In the genomic region with DNA sequence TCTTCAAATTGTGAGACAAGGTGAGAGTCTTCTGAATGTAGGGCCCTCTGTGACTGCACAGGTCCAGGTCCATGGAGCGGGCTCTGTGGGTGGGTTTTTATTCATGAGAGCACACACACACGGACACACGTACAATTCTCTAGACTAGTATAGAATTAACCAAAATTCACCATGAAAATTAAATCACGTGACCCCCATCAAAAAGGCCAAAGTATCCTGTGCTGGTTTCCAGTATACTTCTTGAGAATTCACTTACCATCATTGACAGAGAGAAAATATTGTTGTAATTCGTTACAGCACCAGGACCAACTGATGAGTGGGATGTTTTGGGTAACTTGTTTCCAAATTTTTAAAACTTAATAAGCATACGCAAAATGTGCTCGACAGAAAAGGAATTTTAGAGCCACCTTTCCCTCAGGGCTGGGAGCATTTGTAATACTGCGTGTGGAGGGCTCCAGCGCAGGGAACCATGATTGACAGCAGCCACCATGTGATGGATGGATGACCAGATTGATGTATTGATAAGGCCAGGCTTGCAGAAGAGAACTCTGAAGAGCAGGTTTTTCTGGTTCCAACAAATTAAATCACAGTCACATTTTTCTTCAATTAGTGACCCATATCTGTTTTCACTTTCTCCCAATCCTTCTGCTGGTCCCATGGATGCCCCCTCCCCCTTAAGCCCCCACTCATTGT, we compare ENCODE assay signal across 18 cellular contexts. TPM values are rescaled to one million over a fixed set of nuclear protein-coding genes. Genes with fewer than 3 reads are reported as not detected.
DNase-seq lines count a peak whose midpoint lies in the region; ATAC-seq, FAIRE-seq and TF ChIP-seq lines count a peak whose summit lies in the region.
"Had no signal": no experiment of that assay in that cellular context is flagged by ENCODE, and none has a peak within 500 bp of the region (broad histone marks: within the 10 kb centered on the region; RNA-seq: fewer than 3 reads in every experiment).

No MANE protein-coding gene starts in this region.

- no peaks in the 10 kb centered on the region for H3K9me3 ChIP-seq in OCI-LY1 (ENCODE audit: low read length)

- H3K4me2 ChIP-seq in OCI-LY1 (ENCODE audit: low read length): peak overlapping the region; percentile 28; the same call in 1 of the 2 replicates

- H3K27me3 Mint-ChIP-seq in stimulated activated memory B cell treated with anti-CD40 and anti-IgM and Interleukin-4, amounts not matched to agents 10 μg/mL and 1 μg/mL and 100 μg/mL, for 72 hours: no peaks in the 10 kb centered on the region
- H3K27me3 Mint-ChIP-seq in activated naive CD4-positive, alpha-beta T cell treated with anti-CD3 and anti-CD28 coated beads, Interleukin-2, amount 10 ng/mL, durations not matched to agents 7 days and 5 days: peaks cover 3% of the 10 kb centered on the region

- TF ChIP-seq POLR2A in GM12891 (IDR thresholded peaks at IDR 0.05; ENCODE audit: low read depth, low read length): no peak

- CTCF ChIA-PET in activated naive CD4-positive, alpha-beta T cell treated with anti-CD3 and anti-CD28 coated beads, Interleukin-2, amount 10 ng/mL, durations not matched to agents 7 days and 5 days (lab: Charles Lee): no interaction called here

- no peak overlapping the region for H3K4me3 ChIP-seq in OCI-LY1 (ENCODE audit: low read depth, low read length, poor library complexity, severe bottlenecking)

- H3K79me2 ChIP-seq in OCI-LY1 (ENCODE audit: insufficient read depth, low read length): no peaks in the 10 kb centered on the region

- DNase-seq in GM12891 (ENCODE audit: insufficient read length, low spot score) (no peak), left kidney (ENCODE audit: low read depth, low spot score) (peak; percentile 62)
- DNase-seq in activated naive CD4-positive, alpha-beta T cell treated with anti-CD3 and anti-CD28 coated beads, Interleukin-2, amount 10 ng/mL, durations not matched to agents 7 days and 5 days: no peak
- DNase-seq: ACHN, C1 segment of cervical spinal cord, H7, NCI-H1092 treated with DMSO at 0.1 percent for 48 hours, NCI-H1694, NCI-H2107, NCI-H226, NCI-H526, Right ventricle myocardium superior, T-helper 2 cell had no signal

- no peak for ATAC-seq in stimulated activated memory B cell treated with anti-CD40 and anti-IgM and Interleukin-4, amounts not matched to agents 10 μg/mL and 1 μg/mL and 100 μg/mL, for 72 hours
- ATAC-seq in GM18907 (IDR thresholded peaks at IDR 0.05; ENCODE audit: unreplicated experiment) (no peak), HG02840 (IDR thresholded peaks at IDR 0.05; ENCODE audit: low FRiP score, unreplicated experiment) (no peak)

- H3K27ac ChIP-seq in OCI-LY1 (ENCODE audit: low read depth, low read length, poor library complexity, severe bottlenecking): peak overlapping the region; percentile 100

- no peak for TF ChIP-seq CTCF in OCI-LY1 (IDR thresholded peaks at IDR 0.05; ENCODE audit: low read length)

- no peaks in the 10 kb centered on the region for H4K20me1 ChIP-seq in OCI-LY1 (ENCODE audit: insufficient read depth, low read length)

- H2AFZ ChIP-seq in OCI-LY1 (ENCODE audit: low read length): no peak overlapping the region

- peak; percentile 78 for FAIRE-seq in GM12891 (lab: Jason Lieb, UNC)
- FAIRE-seq: G401.6 had no signal

- peak overlapping the region; percentile 96 for H3K27ac Mint-ChIP-seq in stimulated activated memory B cell treated with anti-CD40 and anti-IgM and Interleukin-4, amounts not matched to agents 10 μg/mL and 1 μg/mL and 100 μg/mL, for 72 hours
- H3K27ac Mint-ChIP-seq in activated naive CD4-positive, alpha-beta T cell treated with anti-CD3 and anti-CD28 coated beads, Interleukin-2, amount 10 ng/mL, durations not matched to agents 7 days and 5 days: no peak overlapping the region

- 0 out of 2 replicates have a peak, but pooled peaks cover 6% of the 10 kb centered on the region for H3F3A ChIP-seq in OCI-LY1 (ENCODE audit: insufficient read depth, low read length)

- no peaks in the 10 kb centered on the region for H3K36me3 ChIP-seq in OCI-LY1 (ENCODE audit: insufficient read depth, low read length)

- peak overlapping the region; percentile 33; the same call in 1 of the 2 replicates for H3K9ac ChIP-seq in OCI-LY1 (ENCODE audit: low read length)

- peaks cover 68% of the 10 kb centered on the region for H3K4me1 Mint-ChIP-seq in stimulated activated memory B cell treated with anti-CD40 and anti-IgM and Interleukin-4, amounts not matched to agents 10 μg/mL and 1 μg/mL and 100 μg/mL, for 72 hours
- H3K4me1 Mint-ChIP-seq in activated naive CD4-positive, alpha-beta T cell treated with anti-CD3 and anti-CD28 coated beads, Interleukin-2, amount 10 ng/mL, durations not matched to agents 7 days and 5 days: peaks cover 16% of the 10 kb centered on the region

- no peaks in the 10 kb centered on the region for H3K9me3 Mint-ChIP-seq in stimulated activated memory B cell treated with anti-CD40 and anti-IgM and Interleukin-4, amounts not matched to agents 10 μg/mL and 1 μg/mL and 100 μg/mL, for 72 hours
- H3K9me3 Mint-ChIP-seq in activated naive CD4-positive, alpha-beta T cell treated with anti-CD3 and anti-CD28 coated beads, Interleukin-2, amount 10 ng/mL, durations not matched to agents 7 days and 5 days: no peaks in the 10 kb centered on the region

- no peaks in the 10 kb centered on the region for H3K9me2 ChIP-seq in OCI-LY1 (ENCODE audit: low read depth, low read length)

- no peaks in the 10 kb centered on the region for H3K36me3 Mint-ChIP-seq in stimulated activated memory B cell treated with anti-CD40 and anti-IgM and Interleukin-4, amounts not matched to agents 10 μg/mL and 1 μg/mL and 100 μg/mL, for 72 hours
- no peaks in the 10 kb centered on the region for H3K36me3 Mint-ChIP-seq in activated naive CD4-positive, alpha-beta T cell treated with anti-CD3 and anti-CD28 coated beads, Interleukin-2, amount 10 ng/mL, durations not matched to agents 7 days and 5 days

- peaks cover 98% of the 10 kb centered on the region for H3K4me1 ChIP-seq in OCI-LY1 (ENCODE audit: insufficient read depth, low read length, severe bottlenecking)

- H3K27me3 ChIP-seq in OCI-LY1 (ENCODE audit: insufficient read depth, low read length): no peaks in the 10 kb centered on the region

- no peak overlapping the region for H3K4me3 Mint-ChIP-seq in stimulated activated memory B cell treated with anti-CD40 and anti-IgM and Interleukin-4, amounts not matched to agents 10 μg/mL and 1 μg/mL and 100 μg/mL, for 72 hours
- no peak overlapping the region for H3K4me3 Mint-ChIP-seq in activated naive CD4-positive, alpha-beta T cell treated with anti-CD3 and anti-CD28 coated beads, Interleukin-2, amount 10 ng/mL, durations not matched to agents 7 days and 5 days

TF ChIP-seq in GM12891, 5 proteins besides CTCF, POLR2A, EP300 and RAD21:
- TF ChIP-seq POU2F2 (IDR thresholded peaks at IDR 0.05; ENCODE audit: low read depth, low read length) (no peak), PAX5 (IDR thresholded peaks at IDR 0.05; ENCODE audit: insufficient read depth, low read length, severe bottlenecking) (no peak), POLR2AphosphoS5 (IDR thresholded peaks at IDR 0.05; ENCODE audit: low read depth, low read length) (no peak), TAF1 (IDR thresholded peaks at IDR 0.05; ENCODE audit: low read depth, low read length) (no peak), SPI1 (IDR thresholded peaks at IDR 0.05; ENCODE audit: low read depth, low read length) (no peak)
TF ChIP-seq in GM12891: peak in this region for 0.

RNA-seq across cellular contexts. Expression of gene DNTT, which starts 14.9 kb away (rescaled TPM):
- polyA plus RNA-seq in GM12891 (2012; ENCODE audit: low read depth, missing spikeins): not detected

RNA-seq across cellular contexts. Expression of gene BLNK, which starts 18.0 kb away (rescaled TPM):
- 92.6 TPM for polyA plus RNA-seq in GM12891 (2012; ENCODE audit: low read depth, missing spikeins)
